ENCODE assay signal across 9 cellular contexts in the genomic region with DNA sequence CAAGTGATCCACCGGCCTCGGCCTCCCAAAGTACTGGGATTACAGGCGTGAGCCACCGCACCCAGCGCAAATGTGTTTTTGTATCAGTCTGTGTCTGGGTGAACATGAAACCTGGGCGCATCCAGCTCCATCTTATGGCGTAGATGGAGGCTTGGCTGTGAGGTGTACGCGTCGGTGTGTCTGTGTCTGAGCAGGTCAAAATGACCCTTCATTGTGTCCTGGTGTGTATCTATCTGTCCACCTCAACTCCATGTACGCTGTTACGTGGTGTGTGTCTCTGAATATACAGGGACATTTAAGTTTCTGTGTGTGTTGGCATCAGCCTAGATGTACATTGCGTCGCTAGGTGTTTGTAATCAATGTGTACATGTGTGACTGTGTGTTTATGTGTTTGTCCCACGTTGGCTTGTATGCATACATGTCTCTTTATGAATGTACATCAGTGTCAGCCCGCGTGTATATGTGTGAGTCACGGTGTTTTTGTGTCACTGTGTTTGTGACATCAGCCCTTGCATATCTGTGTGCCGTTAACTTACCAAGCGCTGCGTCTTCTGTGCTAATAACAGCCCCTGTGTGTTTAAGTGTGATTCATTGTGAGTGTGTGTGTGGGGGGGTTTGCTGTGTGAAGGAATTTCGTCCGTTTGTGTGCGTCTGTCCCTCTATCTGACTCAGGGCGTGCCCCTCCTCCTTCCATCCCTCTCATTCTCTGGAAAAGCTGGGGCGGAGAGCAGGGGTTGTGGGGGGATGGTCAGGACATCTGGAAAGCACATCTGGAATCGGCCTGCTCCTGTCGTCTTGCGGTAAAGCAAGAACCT. TPM values are rescaled to one million over a fixed set of nuclear protein-coding genes. Genes with fewer than 3 reads are reported as not detected.
A peak's percentile ranks its signal among the peaks of the same experiment; 100 is the strongest.
DNase-seq lines count a peak whose midpoint lies in the region; ATAC-seq, FAIRE-seq and TF ChIP-seq lines count a peak whose summit lies in the region.
"Had no signal": no experiment of that assay in that cellular context is flagged by ENCODE, and none has a peak within 500 bp of the region (broad histone marks: within the 10 kb centered on the region; RNA-seq: fewer than 3 reads in every experiment).

No MANE protein-coding gene starts in this region.

- peak; percentile 43 to 65 (median 56) for ATAC-seq in pancreas
- no peak for ATAC-seq in GM19351 (IDR thresholded peaks at IDR 0.05; ENCODE audit: unreplicated experiment)

- H3K4me1 ChIP-seq in pancreas (no peaks in the 10 kb centered on the region), uterus (peaks cover 0 to 5% of the 10 kb centered on the region in 2 donors)

- peaks cover 15% of the 10 kb centered on the region for H3K27me3 Mint-ChIP-seq in activated T-helper 1 cell treated with anti-CD3 and anti-CD28 coated beads, Interleukin-12 subunit alpha, Interleukin-12 subunit beta, Interleukin-2, Interleukin-4 antibody, amounts not matched to agents 30 ng/mL and 10 ng/mL and 1 ng/mL, durations not matched to agents 14 hours and 24 hours and 36 hours (ENCODE audit: insufficient read depth)

- FAIRE-seq in pancreas (lab: Jason Lieb, UNC) = no peak

- H3K27me3 ChIP-seq in pancreas (no peaks in the 10 kb centered on the region), uterus (no peaks in the 10 kb centered on the region)

- no peaks in the 10 kb centered on the region for H3K9me3 ChIP-seq in pancreas
- H3K9me3 ChIP-seq in uterus = no peaks in the 10 kb centered on the region

- WGBS in pancreas, 2 donors = 51 to 60% methylated on average over 26 to 29 of the region's 29 CpGs

- H3K9me3 Mint-ChIP-seq in activated T-helper 1 cell treated with anti-CD3 and anti-CD28 coated beads, Interleukin-12 subunit alpha, Interleukin-12 subunit beta, Interleukin-2, Interleukin-4 antibody, amounts not matched to agents 30 ng/mL and 10 ng/mL and 1 ng/mL, durations not matched to agents 14 hours and 24 hours and 36 hours = no peaks in the 10 kb centered on the region

- TF ChIP-seq CTCF in pancreas (IDR thresholded peaks at IDR 0.05) (no peak), uterus (IDR thresholded peaks at IDR 0.05) (no peak)

- H3K36me3 ChIP-seq in pancreas (no peaks in the 10 kb centered on the region), uterus (no peaks in the 10 kb centered on the region)

- H3K4me3 ChIP-seq in pancreas = peak overlapping the region; percentile 7 to 56 (median 43)
- peak overlapping the region; percentile 15 to 43 for H3K4me3 ChIP-seq in uterus

- DNase-seq in 8988T = peak; percentile 56
- DNase-seq in LoVo (ENCODE audit: low spot score) = peak; percentile 69
- DNase-seq in activated T-helper 1 cell treated with anti-CD3 and anti-CD28 coated beads, Interleukin-12 subunit alpha, Interleukin-12 subunit beta, Interleukin-2, Interleukin-4 antibody, amounts not matched to agents 30 ng/mL and 10 ng/mL and 1 ng/mL, durations not matched to agents 14 hours and 24 hours and 36 hours (ENCODE audit: low spot score) = no peak
- peak; percentile 82 for DNase-seq in foreskin melanocyte
- DNase-seq in pancreas = peak in 3 of 6 donors; percentile 15 to 50 (median 34)
- peak; percentile 82 to 90 for DNase-seq in uterus
- DNase-seq in DMS 273 treated with DMSO at 0.1 percent for 48 hours (lab: John Stamatoyannopoulos, UW) = no peak
- DNase-seq: DND-41 had no signal

- peak in 1 of 2 donors; percentile 12 for TF ChIP-seq POLR2A in uterus (IDR thresholded peaks at IDR 0.05)

- H3K27ac ChIP-seq in pancreas (peak overlapping the region in 2 of 4 donors; percentile 42 to 54), uterus (peak overlapping the region; percentile 91 to 93)

- H3K4me1 Mint-ChIP-seq in activated T-helper 1 cell treated with anti-CD3 and anti-CD28 coated beads, Interleukin-12 subunit alpha, Interleukin-12 subunit beta, Interleukin-2, Interleukin-4 antibody, amounts not matched to agents 30 ng/mL and 10 ng/mL and 1 ng/mL, durations not matched to agents 14 hours and 24 hours and 36 hours (ENCODE audit: low read depth) = peaks cover 24% of the 10 kb centered on the region

- H3K4me3 Mint-ChIP-seq in activated T-helper 1 cell treated with anti-CD3 and anti-CD28 coated beads, Interleukin-12 subunit alpha, Interleukin-12 subunit beta, Interleukin-2, Interleukin-4 antibody, amounts not matched to agents 30 ng/mL and 10 ng/mL and 1 ng/mL, durations not matched to agents 14 hours and 24 hours and 36 hours = peak overlapping the region; percentile 77

- H3K36me3 Mint-ChIP-seq in activated T-helper 1 cell treated with anti-CD3 and anti-CD28 coated beads, Interleukin-12 subunit alpha, Interleukin-12 subunit beta, Interleukin-2, Interleukin-4 antibody, amounts not matched to agents 30 ng/mL and 10 ng/mL and 1 ng/mL, durations not matched to agents 14 hours and 24 hours and 36 hours (ENCODE audit: low read depth) = no peaks in the 10 kb centered on the region

- intact Hi-C loops in activated T-helper 1 cell treated with anti-CD3 and anti-CD28 coated beads, Interleukin-12 subunit alpha, Interleukin-12 subunit beta, Interleukin-2, Interleukin-4 antibody, amounts not matched to agents 30 ng/mL and 10 ng/mL and 1 ng/mL, durations not matched to agents 14 hours and 24 hours and 36 hours (cut with micrococcal nuclease) = loop anchor here (1.0 kb wide), 1 partner anchor 37 kb away; no protein-coding TSS in a partner anchor
- intact Hi-C loops in pancreas (cut with DNase I) = no loop called here
- intact Hi-C loops in uterus (cut with DNase I; ENCODE audit: low total_unique reads) = no loop called here

- peak overlapping the region; percentile 91 for H3K27ac Mint-ChIP-seq in activated T-helper 1 cell treated with anti-CD3 and anti-CD28 coated beads, Interleukin-12 subunit alpha, Interleukin-12 subunit beta, Interleukin-2, Interleukin-4 antibody, amounts not matched to agents 30 ng/mL and 10 ng/mL and 1 ng/mL, durations not matched to agents 14 hours and 24 hours and 36 hours

RNA-seq across cellular contexts. Expression of gene AXL, which starts 6.4 kb away (rescaled TPM):
- total RNA-seq in activated T-helper 1 cell treated with anti-CD3 and anti-CD28 coated beads, Interleukin-12 subunit alpha, Interleukin-12 subunit beta, Interleukin-2, Interleukin-4 antibody, amounts not matched to agents 30 ng/mL and 10 ng/mL and 1 ng/mL, durations not matched to agents 14 hours and 24 hours and 36 hours = 0.17 and 0.18 TPM in 2 replicates
- total RNA-seq in pancreas (10 to 100 TPM in 1 of 6 donors, 1 to 10 TPM in 5; 1.2 to 16.6 (median 5.2) TPM), uterus (10 to 100 TPM; 22.3 to 86.5 (median 60.6) TPM)
- 1 to 10 TPM; 2.4 to 2.8 TPM for polyA plus RNA-seq in pancreas

RNA-seq across cellular contexts. Expression of gene CYP2S1, which starts 32.4 kb away (rescaled TPM):
- 0.60 and 0.73 TPM in 2 replicates for total RNA-seq in activated T-helper 1 cell treated with anti-CD3 and anti-CD28 coated beads, Interleukin-12 subunit alpha, Interleukin-12 subunit beta, Interleukin-2, Interleukin-4 antibody, amounts not matched to agents 30 ng/mL and 10 ng/mL and 1 ng/mL, durations not matched to agents 14 hours and 24 hours and 36 hours
- total RNA-seq in pancreas (1 to 10 TPM in 3 of 6 donors, under 1 TPM in 3; 0.09 to 2.6 (median 0.86) TPM), uterus (1 to 10 TPM in 1 of 4 donors, under 1 TPM in 1, not detected in 2; 0.48 to 1.2 TPM)
- under 1 TPM; 0.23 to 0.30 TPM for polyA plus RNA-seq in pancreas

RNA-seq across cellular contexts. Expression of gene HNRNPUL1, which starts 38.7 kb away (rescaled TPM):
- 254 and 264 TPM in 2 replicates for total RNA-seq in activated T-helper 1 cell treated with anti-CD3 and anti-CD28 coated beads, Interleukin-12 subunit alpha, Interleukin-12 subunit beta, Interleukin-2, Interleukin-4 antibody, amounts not matched to agents 30 ng/mL and 10 ng/mL and 1 ng/mL, durations not matched to agents 14 hours and 24 hours and 36 hours
- total RNA-seq in pancreas (100 to 1,000 TPM in 1 of 6 donors, 10 to 100 TPM in 5; 74.0 to 101 (median 83.8) TPM), uterus (100 to 1,000 TPM in 2 of 4 donors, 10 to 100 TPM in 2; 49.7 to 219 (median 87.4) TPM)
- polyA plus RNA-seq in pancreas = 10 to 100 TPM; 49.2 to 63.1 TPM

Comparison
In these comparisons a context has a peak if more than half of its experiments do, and no peak if none do; other contexts are left out.
1. DNase-seq: peak in 8988T (single experiment), LoVo (single experiment), foreskin melanocyte (single experiment) and uterus (2 of 2); none in activated T-helper 1 cell treated with anti-CD3 and anti-CD28 coated beads, Interleukin-12 subunit alpha, Interleukin-12 subunit beta, Interleukin-2, Interleukin-4 antibody, amounts not matched to agents 30 ng/mL and 10 ng/mL and 1 ng/mL, durations not matched to agents 14 hours and 24 hours and 36 hours (single experiment) and DMS 273 treated with DMSO at 0.1 percent for 48 hours (single experiment).